In genomic region chr14:94876306-94876705, GRCh38 we compare ENCODE assay signal across 35 cellular contexts.
"Had no signal": no experiment of that assay in that cellular context is flagged by ENCODE, and none has a peak within 500 bp of the region (broad histone marks: within the 10 kb centered on the region; RNA-seq: fewer than 3 reads in every experiment).

No MANE protein-coding gene starts in this region.

- H3K27me3 Mint-ChIP-seq: activated CD4-positive, alpha-beta T cell treated with anti-CD3 and anti-CD28 coated beads, Interleukin-2, amount 10 ng/mL, durations not matched to agents 24 days and 14 days; activated naive CD4-positive, alpha-beta T cell treated with anti-CD3 and anti-CD28 coated beads, Interleukin-2, amount 10 ng/mL, durations not matched to agents 7 days and 5 days had no signal

- H3K27ac ChIP-seq: ascending aorta, cardiac muscle cell, VCaP had no signal

- H3K36me3 ChIP-seq: ascending aorta, cardiac muscle cell had no signal

- H3K9me3 Mint-ChIP-seq: activated B cell treated with CpG ODN at 0.5 μM for 24 hours; activated CD4-positive, alpha-beta memory T cell treated with anti-CD3 and anti-CD28 coated beads for 36 hours; activated CD4-positive, alpha-beta T cell treated with anti-CD3 and anti-CD28 coated beads, Interleukin-2, amount 10 ng/mL, durations not matched to agents 24 days and 14 days; activated CD8-positive, alpha-beta T cell treated with anti-CD3 and anti-CD28 coated beads for 36 hours; activated naive CD4-positive, alpha-beta T cell treated with anti-CD3 and anti-CD28 coated beads, Interleukin-2, amount 10 ng/mL, durations not matched to agents 7 days and 5 days; activated naive CD4-positive, alpha-beta T cell treated with anti-CD3 and anti-CD28 coated beads, Interleukin-2, amount 50 U/mL, for 24 hours; activated naive CD8-positive, alpha-beta T cell treated with anti-CD3 and anti-CD28 coated beads, Interleukin-2, amount 10 ng/mL, durations not matched to agents 7 days and 5 days; activated naive CD8-positive, alpha-beta T cell treated with anti-CD3 and anti-CD28 coated beads, Interleukin-2, amount 50 U/mL, for 24 hours; activated T-helper 2 cell treated with anti-CD3 and anti-CD28 coated beads, Interferon-gamma antibody, Interleukin-2, Interleukin-4, amounts not matched to agents 10 μg/mL and 5 μg/mL and 100 μg/mL, durations not matched to agents 14 hours and 24 hours and 36 hours; central memory CD8-positive, alpha-beta T cell; T-helper 1 cell treated with Interleukin-12 subunit alpha and Interleukin-12 subunit beta and Interleukin-4 antibody, amounts not matched to agents 30 μg/mL and 1 μg/mL, for 36 hours; T-helper 2 cell treated with Interferon-gamma antibody and Interleukin-4, amounts not matched to agents 5 μg/mL and 100 μg/mL, for 36 hours had no signal

- H3K4me3 ChIP-seq: ascending aorta, cardiac muscle cell had no signal

- ATAC-seq: activated CD8-positive, alpha-beta T cell treated with anti-CD3 and anti-CD28 coated beads for 36 hours; activated naive CD8-positive, alpha-beta T cell treated with anti-CD3 and anti-CD28 coated beads, Interleukin-2, amount 50 U/mL, for 24 hours had no signal

- DNase-seq: activated B cell treated with CpG ODN at 0.5 μM for 24 hours; activated CD4-positive, alpha-beta memory T cell treated with anti-CD3 and anti-CD28 coated beads for 36 hours; activated CD4-positive, alpha-beta T cell treated with anti-CD3 and anti-CD28 coated beads for 4 hours; activated CD4-positive, alpha-beta T cell treated with anti-CD3 and anti-CD28 coated beads, Interleukin-2, amount 10 ng/mL, durations not matched to agents 24 days and 14 days; activated CD4-positive, alpha-beta T cell treated with anti-CD3 and anti-CD28 coated beads, Interleukin-2, amount 50 U/mL, for 1 hour; activated CD4-positive, alpha-beta T cell treated with anti-CD3 and anti-CD28 coated beads, Interleukin-2, amount 50 U/mL, for 4 hours; activated CD4-positive, CD25-positive, alpha-beta regulatory T cell treated with anti-CD3 and anti-CD28 coated beads, Interleukin-2, amount 50 U/mL, for 72 hours; activated CD8-positive, alpha-beta memory T cell treated with anti-CD3 and anti-CD28 coated beads, Interleukin-2, amount 50 U/mL, for 4 hours; activated CD8-positive, alpha-beta T cell treated with anti-CD3 and anti-CD28 coated beads for 36 hours; activated effector memory CD4-positive, alpha-beta T cell treated with Interleukin-2 at 50 U/mL for 16 hours; activated gamma-delta T cell; activated naive CD4-positive, alpha-beta T cell treated with anti-CD3 and anti-CD28 coated beads, Interleukin-2, amount 10 ng/mL, durations not matched to agents 7 days and 5 days; activated naive CD4-positive, alpha-beta T cell treated with Interleukin-2 at 50 U/mL for 16 hours; activated naive CD8-positive, alpha-beta T cell treated with anti-CD3 and anti-CD28 coated beads, Interleukin-2, amount 10 ng/mL, durations not matched to agents 7 days and 5 days; activated naive CD8-positive, alpha-beta T cell treated with anti-CD3 and anti-CD28 coated beads, Interleukin-2, amount 50 U/mL, for 24 hours; activated T-cell treated with anti-CD3 and anti-CD28 coated beads for 4 hours; activated T-cell treated with anti-CD3 and anti-CD28 coated beads, Interleukin-2, amount 50 U/mL, for 1 hour; activated T-cell treated with anti-CD3 and anti-CD28 coated beads, Interleukin-2, amount 50 U/mL, for 48 hours; amygdala; anterior cingulate cortex; caudate nucleus; cerebellar nuclear complex; T-helper 1 cell; T-helper 2 cell; T-helper 9 cell had no signal

- H3K36me3 Mint-ChIP-seq: activated CD4-positive, alpha-beta memory T cell treated with anti-CD3 and anti-CD28 coated beads for 36 hours; activated naive CD4-positive, alpha-beta T cell treated with anti-CD3 and anti-CD28 coated beads, Interleukin-2, amount 10 ng/mL, durations not matched to agents 7 days and 5 days; activated naive CD4-positive, alpha-beta T cell treated with anti-CD3 and anti-CD28 coated beads, Interleukin-2, amount 50 U/mL, for 24 hours; activated naive CD8-positive, alpha-beta T cell; activated naive CD8-positive, alpha-beta T cell treated with anti-CD3 and anti-CD28 coated beads, Interleukin-2, amount 10 ng/mL, durations not matched to agents 7 days and 5 days; brain had no signal

- H3K27me3 ChIP-seq: ascending aorta, cardiac muscle cell had no signal

- H3K4me3 Mint-ChIP-seq: activated B cell treated with CpG ODN at 0.5 μM for 24 hours; activated CD4-positive, alpha-beta memory T cell treated with anti-CD3 and anti-CD28 coated beads for 36 hours; activated CD4-positive, alpha-beta T cell treated with anti-CD3 and anti-CD28 coated beads, Interleukin-2, amount 10 ng/mL, durations not matched to agents 24 days and 14 days; activated CD8-positive, alpha-beta T cell treated with anti-CD3 and anti-CD28 coated beads for 36 hours; activated naive CD4-positive, alpha-beta T cell treated with anti-CD3 and anti-CD28 coated beads, Interleukin-2, amount 10 ng/mL, durations not matched to agents 7 days and 5 days; activated naive CD4-positive, alpha-beta T cell treated with anti-CD3 and anti-CD28 coated beads, Interleukin-2, amount 50 U/mL, for 24 hours; activated naive CD8-positive, alpha-beta T cell; activated naive CD8-positive, alpha-beta T cell treated with anti-CD3 and anti-CD28 coated beads, Interleukin-2, amount 10 ng/mL, durations not matched to agents 7 days and 5 days; activated naive CD8-positive, alpha-beta T cell treated with anti-CD3 and anti-CD28 coated beads, Interleukin-2, amount 50 U/mL, for 24 hours; brain; central memory CD8-positive, alpha-beta T cell; T-helper 1 cell treated with Interleukin-12 subunit alpha and Interleukin-12 subunit beta and Interleukin-4 antibody, amounts not matched to agents 30 μg/mL and 1 μg/mL, for 36 hours; T-helper 2 cell treated with Interferon-gamma antibody and Interleukin-4, amounts not matched to agents 5 μg/mL and 100 μg/mL, for 36 hours had no signal

- H3K4me1 Mint-ChIP-seq: activated B cell treated with CpG ODN at 0.5 μM for 24 hours; activated CD4-positive, alpha-beta T cell treated with anti-CD3 and anti-CD28 coated beads, Interleukin-2, amount 10 ng/mL, durations not matched to agents 24 days and 14 days; activated naive CD4-positive, alpha-beta T cell treated with anti-CD3 and anti-CD28 coated beads, Interleukin-2, amount 10 ng/mL, durations not matched to agents 7 days and 5 days; activated naive CD4-positive, alpha-beta T cell treated with anti-CD3 and anti-CD28 coated beads, Interleukin-2, amount 50 U/mL, for 24 hours; activated naive CD8-positive, alpha-beta T cell treated with anti-CD3 and anti-CD28 coated beads, Interleukin-2, amount 10 ng/mL, durations not matched to agents 7 days and 5 days; activated naive CD8-positive, alpha-beta T cell treated with anti-CD3 and anti-CD28 coated beads, Interleukin-2, amount 50 U/mL, for 24 hours; brain; central memory CD8-positive, alpha-beta T cell had no signal

- H3K9me3 ChIP-seq: ascending aorta had no signal

- H3K4me1 ChIP-seq: ascending aorta had no signal

- H3K27ac Mint-ChIP-seq: activated B cell treated with CpG ODN at 0.5 μM for 24 hours; activated CD4-positive, alpha-beta memory T cell treated with anti-CD3 and anti-CD28 coated beads for 36 hours; activated CD4-positive, alpha-beta T cell treated with anti-CD3 and anti-CD28 coated beads, Interleukin-2, amount 10 ng/mL, durations not matched to agents 24 days and 14 days; activated CD8-positive, alpha-beta T cell treated with anti-CD3 and anti-CD28 coated beads for 36 hours; activated naive CD4-positive, alpha-beta T cell treated with anti-CD3 and anti-CD28 coated beads, Interleukin-2, amount 10 ng/mL, durations not matched to agents 7 days and 5 days; activated naive CD4-positive, alpha-beta T cell treated with anti-CD3 and anti-CD28 coated beads, Interleukin-2, amount 50 U/mL, for 24 hours; activated naive CD8-positive, alpha-beta T cell; activated naive CD8-positive, alpha-beta T cell treated with anti-CD3 and anti-CD28 coated beads, Interleukin-2, amount 10 ng/mL, durations not matched to agents 7 days and 5 days; activated naive CD8-positive, alpha-beta T cell treated with anti-CD3 and anti-CD28 coated beads, Interleukin-2, amount 50 U/mL, for 24 hours; activated T-helper 2 cell treated with anti-CD3 and anti-CD28 coated beads, Interferon-gamma antibody, Interleukin-2, Interleukin-4, amounts not matched to agents 10 μg/mL and 5 μg/mL and 100 μg/mL, durations not matched to agents 14 hours and 24 hours and 36 hours; T-helper 1 cell treated with Interleukin-12 subunit alpha and Interleukin-12 subunit beta and Interleukin-4 antibody, amounts not matched to agents 30 μg/mL and 1 μg/mL, for 36 hours; T-helper 2 cell treated with Interferon-gamma antibody and Interleukin-4, amounts not matched to agents 5 μg/mL and 100 μg/mL, for 36 hours had no signal
